In genomic region chr11:111879637-111879960, GRCh38 we compare ENCODE assay signal across 8 cellular contexts. TPM values are rescaled to one million over a fixed set of nuclear protein-coding genes. Genes with fewer than 3 reads are reported as not detected.
DNase-seq lines count a peak whose midpoint lies in the region; ATAC-seq and TF ChIP-seq lines count a peak whose summit lies in the region.

No MANE protein-coding gene starts in this region.

- peak overlapping the region; percentile 85 for H3K4me3 Mint-ChIP-seq in activated CD8-positive, alpha-beta memory T cell treated with anti-CD3 and anti-CD28 coated beads, Interleukin-2, amount 10 ng/mL, durations not matched to agents 7 days and 5 days
- H3K4me3 Mint-ChIP-seq in activated naive CD8-positive, alpha-beta T cell treated with anti-CD3 and anti-CD28 coated beads for 36 hours: peak overlapping the region; percentile 88

- peaks cover 20% of the 10 kb centered on the region for H3K4me1 Mint-ChIP-seq in activated CD8-positive, alpha-beta memory T cell treated with anti-CD3 and anti-CD28 coated beads, Interleukin-2, amount 10 ng/mL, durations not matched to agents 7 days and 5 days
- H3K4me1 Mint-ChIP-seq in activated naive CD8-positive, alpha-beta T cell treated with anti-CD3 and anti-CD28 coated beads for 36 hours: peaks cover 8% of the 10 kb centered on the region

- peak; percentile 8 for ATAC-seq in activated CD8-positive, alpha-beta memory T cell treated with anti-CD3 and anti-CD28 coated beads, Interleukin-2, amount 10 ng/mL, durations not matched to agents 7 days and 5 days
- ATAC-seq in thoracic aorta (ENCODE audit: insufficient number of reproducible peaks, low FRiP score, low read depth): no peak

- TF ChIP-seq CTCF in thoracic aorta (IDR thresholded peaks at IDR 0.05): no peak

- H3K4me3 ChIP-seq in thoracic aorta: peak overlapping the region; percentile 74

- H3K27me3 ChIP-seq in thoracic aorta (replicated peaks; ENCODE audit: insufficient read depth): no peaks in the 10 kb centered on the region

- no peaks in the 10 kb centered on the region for H3K9me3 ChIP-seq in thoracic aorta

- H3K4me1 ChIP-seq in thoracic aorta (ENCODE audit: control insufficient read depth in 1 of 2, low read depth in 2 of 2): peaks cover 4 to 19% of the 10 kb centered on the region in 2 donors

- no peaks in the 10 kb centered on the region for H3K9me3 Mint-ChIP-seq in activated CD8-positive, alpha-beta memory T cell treated with anti-CD3 and anti-CD28 coated beads, Interleukin-2, amount 10 ng/mL, durations not matched to agents 7 days and 5 days (ENCODE audit: low read depth)
- no peaks in the 10 kb centered on the region for H3K9me3 Mint-ChIP-seq in activated naive CD8-positive, alpha-beta T cell treated with anti-CD3 and anti-CD28 coated beads for 36 hours

- H3K36me3 Mint-ChIP-seq in activated CD8-positive, alpha-beta memory T cell treated with anti-CD3 and anti-CD28 coated beads, Interleukin-2, amount 10 ng/mL, durations not matched to agents 7 days and 5 days: peaks cover 3% of the 10 kb centered on the region
- peaks cover 8% of the 10 kb centered on the region for H3K36me3 Mint-ChIP-seq in activated naive CD8-positive, alpha-beta T cell treated with anti-CD3 and anti-CD28 coated beads for 36 hours

- no peak for DNase-seq in activated CD8-positive, alpha-beta memory T cell treated with anti-CD3 and anti-CD28 coated beads, Interleukin-2, amount 10 ng/mL, durations not matched to agents 7 days and 5 days
- DNase-seq in activated CD8-positive, alpha-beta memory T cell treated with anti-CD3 and anti-CD28 coated beads, Interleukin-2, amount 50 U/mL, for 4 hours: no peak
- DNase-seq in activated naive CD8-positive, alpha-beta T cell treated with anti-CD3 and anti-CD28 coated beads for 36 hours: no peak
- DNase-seq in inferior parietal cortex (ENCODE audit: extremely low spot score): peak; percentile 17
- DNase-seq in thoracic aorta (ENCODE audit: low spot score): no peak
- no peak for DNase-seq in epidermal melanocyte (ENCODE audit: insufficient read length, low spot score)
- no peak for DNase-seq in Kasumi-1 (lab: John Stamatoyannopoulos, UW)
- no peak for DNase-seq in dermis blood vessel endothelial cell

- peak overlapping the region; percentile 94 to 96 for H3K27ac ChIP-seq in thoracic aorta

- no peaks in the 10 kb centered on the region for H3K36me3 ChIP-seq in thoracic aorta

- H3K27me3 Mint-ChIP-seq in activated CD8-positive, alpha-beta memory T cell treated with anti-CD3 and anti-CD28 coated beads, Interleukin-2, amount 10 ng/mL, durations not matched to agents 7 days and 5 days: no peaks in the 10 kb centered on the region
- H3K27me3 Mint-ChIP-seq in activated naive CD8-positive, alpha-beta T cell treated with anti-CD3 and anti-CD28 coated beads for 36 hours: no peaks in the 10 kb centered on the region

- peak overlapping the region; percentile 97 for H3K27ac Mint-ChIP-seq in activated CD8-positive, alpha-beta memory T cell treated with anti-CD3 and anti-CD28 coated beads, Interleukin-2, amount 10 ng/mL, durations not matched to agents 7 days and 5 days
- H3K27ac Mint-ChIP-seq in activated naive CD8-positive, alpha-beta T cell treated with anti-CD3 and anti-CD28 coated beads for 36 hours: peak overlapping the region; percentile 98

- CTCF ChIA-PET in activated CD8-positive, alpha-beta memory T cell treated with anti-CD3 and anti-CD28 coated beads, Interleukin-2, amount 10 ng/mL, durations not matched to agents 7 days and 5 days (lab: Charles Lee): interaction anchor here (1.0 to 2.8 kb wide), 4 partner anchors 8 to 102 kb away, joined by 3 to 10 read pairs (median 4); partner anchors contain the start of gene ALG9

RNA-seq across cellular contexts. Expression of gene CFAP68, which starts 0.3 kb away (rescaled TPM):
- total RNA-seq in activated CD8-positive, alpha-beta memory T cell treated with anti-CD3 and anti-CD28 coated beads, Interleukin-2, amount 10 ng/mL, durations not matched to agents 7 days and 5 days: 10 to 100 TPM; 16.4 to 20.4 TPM
- 10 to 100 TPM; 45.8 to 47.0 TPM for total RNA-seq in activated naive CD8-positive, alpha-beta T cell treated with anti-CD3 and anti-CD28 coated beads for 36 hours
- total RNA-seq in thoracic aorta: 1 to 10 TPM; 1.9 to 9.7 TPM
- 5.3 and 5.7 TPM in 2 replicates for total RNA-seq in dermis blood vessel endothelial cell

RNA-seq across cellular contexts. Expression of gene FDXACB1, which starts 0.6 kb away (rescaled TPM):
- 1 to 10 TPM; 4.7 to 7.1 TPM for total RNA-seq in activated CD8-positive, alpha-beta memory T cell treated with anti-CD3 and anti-CD28 coated beads, Interleukin-2, amount 10 ng/mL, durations not matched to agents 7 days and 5 days
- total RNA-seq in activated naive CD8-positive, alpha-beta T cell treated with anti-CD3 and anti-CD28 coated beads for 36 hours: 1 to 10 TPM; 8.8 to 9.9 TPM
- total RNA-seq in thoracic aorta (1 to 10 TPM in 1 of 2 donors, under 1 TPM in 1; 0.71 to 1.8 TPM), dermis blood vessel endothelial cell (1.9 and 2.0 TPM in 2 replicates)

RNA-seq across cellular contexts. Expression of gene ALG9, which starts 8.2 kb away (rescaled TPM):
- total RNA-seq in activated CD8-positive, alpha-beta memory T cell treated with anti-CD3 and anti-CD28 coated beads, Interleukin-2, amount 10 ng/mL, durations not matched to agents 7 days and 5 days: 10 to 100 TPM; 23.2 to 27.3 TPM
- 10 to 100 TPM; 36.4 to 36.8 TPM for total RNA-seq in activated naive CD8-positive, alpha-beta T cell treated with anti-CD3 and anti-CD28 coated beads for 36 hours
- total RNA-seq in thoracic aorta (10 to 100 TPM; 21.2 to 33.4 TPM), dermis blood vessel endothelial cell (28.7 and 31.8 TPM in 2 replicates)

RNA-seq across cellular contexts. Expression of gene CRYAB, which starts 32.0 kb away (rescaled TPM):
- total RNA-seq in activated CD8-positive, alpha-beta memory T cell treated with anti-CD3 and anti-CD28 coated beads, Interleukin-2, amount 10 ng/mL, durations not matched to agents 7 days and 5 days: not detected
- not detected for total RNA-seq in activated naive CD8-positive, alpha-beta T cell treated with anti-CD3 and anti-CD28 coated beads for 36 hours
- total RNA-seq in thoracic aorta: 100 to 1,000 TPM; 325 to 387 TPM
- total RNA-seq in dermis blood vessel endothelial cell: 1.0 and 1.7 TPM in 2 replicates

RNA-seq across cellular contexts. Expression of gene HSPB2, which starts 32.9 kb away (rescaled TPM):
- total RNA-seq in activated CD8-positive, alpha-beta memory T cell treated with anti-CD3 and anti-CD28 coated beads, Interleukin-2, amount 10 ng/mL, durations not matched to agents 7 days and 5 days: not detected
- not detected for total RNA-seq in activated naive CD8-positive, alpha-beta T cell treated with anti-CD3 and anti-CD28 coated beads for 36 hours
- total RNA-seq in thoracic aorta (1 to 10 TPM; 2.2 to 3.1 TPM), dermis blood vessel endothelial cell (not detected in 2 replicates)
